In genomic region chr1:213767683-213768082, GRCh38 we compare ENCODE assay signal across 34 cellular contexts.
"Had no signal": no experiment of that assay in that cellular context is flagged by ENCODE, and none has a peak within 500 bp of the region (broad histone marks: within the 10 kb centered on the region; RNA-seq: fewer than 3 reads in every experiment).

No MANE protein-coding gene starts in this region.

- H3K9me3 ChIP-seq: adrenal gland, ascending aorta, body of pancreas, breast epithelium had no signal

- FAIRE-seq: astrocyte, bronchial epithelial cell had no signal

- H3K4me1 ChIP-seq: adrenal gland, ascending aorta, body of pancreas, breast epithelium had no signal

- ATAC-seq: activated naive CD4-positive, alpha-beta T cell treated with anti-CD3 and anti-CD28 coated beads, Interleukin-2, amount 50 U/mL, for 72 hours; activated naive CD8-positive, alpha-beta T cell treated with anti-CD3 and anti-CD28 coated beads, Interleukin-2, amount 50 U/mL, for 24 hours; activated T-cell treated with anti-CD3 and anti-CD28 coated beads, Interleukin-2, amount 50 U/mL, for 4 hours; activated T-cell treated with anti-CD3 and anti-CD28 coated beads, Interleukin-2, amount 50 U/mL, for 72 hours; activated T-helper 17 cell treated with anti-CD3 and anti-CD28 coated beads, Interleukin-2, amount 50 U/mL, for 72 hours; body of pancreas had no signal

- H3K27me3 ChIP-seq: adrenal gland, ascending aorta, body of pancreas, brain microvascular endothelial cell, breast epithelium, cardiac muscle cell had no signal

- H3K27ac ChIP-seq: adrenal gland, ascending aorta, body of pancreas, brain microvascular endothelial cell, breast epithelium, cardiac muscle cell had no signal

- H3K4me3 ChIP-seq: adrenal gland, ascending aorta, body of pancreas, breast epithelium, cardiac muscle cell had no signal

- H3K36me3 ChIP-seq: adrenal gland, ascending aorta, brain microvascular endothelial cell, breast epithelium, cardiac muscle cell had no signal

- DNase-seq: activated effector memory CD4-positive, alpha-beta T cell treated with anti-CD3 and anti-CD28 coated beads, Interleukin-2, amount 50 U/mL, for 16 hours; activated effector memory CD4-positive, alpha-beta T cell treated with Interleukin-2 at 50 U/mL for 16 hours; activated gamma-delta T cell; activated gamma-delta T cell treated with Interleukin-2 at 50 U/mL for 16 hours; activated naive CD4-positive, alpha-beta T cell; activated naive CD4-positive, alpha-beta T cell treated with anti-CD3 and anti-CD28 coated beads for 36 hours; activated naive CD4-positive, alpha-beta T cell treated with anti-CD3 and anti-CD28 coated beads, Interleukin-2, amount 10 ng/mL, durations not matched to agents 7 days and 5 days; activated naive CD4-positive, alpha-beta T cell treated with anti-CD3 and anti-CD28 coated beads, Interleukin-2, amount 50 U/mL, for 16 hours; activated naive CD4-positive, alpha-beta T cell treated with Interleukin-2 at 50 U/mL for 16 hours; activated naive CD8-positive, alpha-beta T cell treated with anti-CD3 and anti-CD28 coated beads for 36 hours; activated naive CD8-positive, alpha-beta T cell treated with anti-CD3 and anti-CD28 coated beads, Interleukin-2, amount 10 ng/mL, durations not matched to agents 7 days and 5 days; activated naive CD8-positive, alpha-beta T cell treated with anti-CD3 and anti-CD28 coated beads, Interleukin-2, amount 50 U/mL, for 24 hours; activated T-cell treated with anti-CD3 and anti-CD28 coated beads, Interleukin-2, amount 50 U/mL, for 1 hour; activated T-cell treated with anti-CD3 and anti-CD28 coated beads, Interleukin-2, amount 50 U/mL, for 24 hours; activated T-cell treated with anti-CD3 and anti-CD28 coated beads, Interleukin-2, amount 50 U/mL, for 4 hours; activated T-cell treated with anti-CD3 and anti-CD28 coated beads, Interleukin-2, amount 50 U/mL, for 48 hours; activated T-cell treated with anti-CD3 and anti-CD28 coated beads, Interleukin-2, amount 50 U/mL, for 72 hours; adrenal gland; amniotic stem cell; amygdala; anterior cingulate cortex; aorta; body of pancreas; brain microvascular endothelial cell; caudate nucleus; central memory CD4-positive, alpha-beta T cell; cerebellar nuclear complex had no signal
